In the genomic region with DNA sequence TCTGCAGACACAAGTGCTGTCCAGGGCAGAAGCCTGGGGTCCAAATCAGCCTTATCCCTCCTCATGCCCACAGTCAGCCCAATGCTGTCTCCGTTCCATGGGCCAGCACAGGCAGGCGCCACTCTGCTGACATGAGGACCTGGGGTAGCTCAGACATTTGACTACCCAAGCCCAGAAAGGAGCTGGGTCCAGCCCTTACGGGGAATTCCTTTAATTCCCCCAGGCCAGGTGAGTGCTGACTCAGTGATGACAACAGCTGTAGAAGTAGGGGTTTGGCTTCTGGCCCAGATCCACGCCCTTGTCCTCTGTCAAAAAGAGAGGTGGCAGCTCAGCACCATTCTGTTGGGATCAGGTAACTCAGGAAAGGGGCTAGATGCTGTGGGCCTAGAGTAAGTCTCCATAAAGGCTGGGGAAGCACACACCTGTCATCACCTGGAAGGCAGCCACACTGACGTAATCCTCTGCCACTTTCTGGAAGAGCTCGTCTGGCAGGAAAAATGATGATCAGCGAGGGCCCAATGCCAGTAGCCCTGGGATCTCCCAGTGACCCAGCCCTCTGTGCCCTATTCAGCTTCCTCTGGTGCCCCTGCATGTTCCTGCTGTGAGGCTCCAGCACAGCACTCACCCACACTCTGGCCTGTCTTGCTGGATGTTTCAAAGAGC, we compare ENCODE assay signal across 9 cellular contexts. TPM values are rescaled to one million over a fixed set of nuclear protein-coding genes. Genes with fewer than 3 reads are reported as not detected.
A peak's percentile ranks its signal among the peaks of the same experiment; 100 is the strongest.
DNase-seq lines count a peak whose midpoint lies in the region; ATAC-seq, FAIRE-seq and TF ChIP-seq lines count a peak whose summit lies in the region.
"Had no signal": no experiment of that assay in that cellular context is flagged by ENCODE, and none has a peak within 500 bp of the region (broad histone marks: within the 10 kb centered on the region; RNA-seq: fewer than 3 reads in every experiment).

No MANE protein-coding gene starts in this region.

- no peak overlapping the region for H2AFZ ChIP-seq in neuronal stem cell (ENCODE audit: low read length)

- H4K91ac ChIP-seq in neuronal stem cell (ENCODE audit: low read depth, low read length, poor library complexity): no peak overlapping the region

- TF ChIP-seq EP300 in ovary (IDR thresholded peaks at IDR 0.05): no peak

- FAIRE-seq in bronchial epithelial cell (lab: Jason Lieb, UNC): peak; percentile 76
- FAIRE-seq: endometrium had no signal

- H3K4ac ChIP-seq in neuronal stem cell (ENCODE audit: low read length): no peak overlapping the region

- no peak for ATAC-seq in HG03135 (IDR thresholded peaks at IDR 0.05; ENCODE audit: unreplicated experiment)

- no peak overlapping the region for H4K8ac ChIP-seq in neuronal stem cell (ENCODE audit: low read depth, low read length)

- no peak for TF ChIP-seq POLR2A in ovary (IDR thresholded peaks at IDR 0.05)

- WGBS in neuronal stem cell (ENCODE audit: extremely low coverage in 2 of 2, insufficient read length in 2 of 2, insufficient replicate concordance in 1 of 2), 2 donors: no CpG with 5 or more reads among the region's 7 CpGs
- WGBS in ovary, 3 donors: 68 to 72% (median 71%) methylated on average over 7 of the region's 7 CpGs

- peaks cover 8% of the 10 kb centered on the region for H3K79me1 ChIP-seq in neuronal stem cell (ENCODE audit: low read depth, low read length)

- TF ChIP-seq CTCF in bronchial epithelial cell (IDR thresholded peaks at IDR 0.05; ENCODE audit: insufficient read depth, low read length, severe bottlenecking) (no peak), ovary (IDR thresholded peaks at IDR 0.05) (no peak)

- no peak overlapping the region for H3K9ac ChIP-seq in neuronal stem cell (ENCODE audit: low read depth, low read length, poor library complexity)

- peaks cover 4% of the 10 kb centered on the region for H3K36me3 ChIP-seq in bronchial epithelial cell (ENCODE audit: control insufficient read depth, insufficient read depth, low read length)
- H3K36me3 ChIP-seq in neuronal stem cell (replicated peaks in 1 of 2; ENCODE audit: control insufficient read depth in 2 of 2, insufficient read depth in 2 of 2, low read length in 2 of 2): peaks cover 22 to 43% of the 10 kb centered on the region in 2 donors
- no peaks in the 10 kb centered on the region for H3K36me3 ChIP-seq in ovary

- no peak overlapping the region for H2BK120ac ChIP-seq in neuronal stem cell (ENCODE audit: low read depth, low read length)

- intact Hi-C loops in ovary (cut with DNase I): loop anchor here in 3 of 4 donors (10.0 kb wide), 1 partner anchor 187 kb away; no protein-coding TSS in a partner anchor

- no peak overlapping the region for H3K4me2 ChIP-seq in neuronal stem cell (ENCODE audit: insufficient read depth, low read length, poor library complexity, severe bottlenecking)

- peaks cover 9 to 14% of the 10 kb centered on the region in 2 donors for H3K4me1 ChIP-seq in neuronal stem cell (ENCODE audit: control insufficient read depth in 2 of 2, insufficient read depth in 1 of 2, low read depth in 1 of 2, low read length in 2 of 2)
- H3K4me1 ChIP-seq in ovary (ENCODE audit: insufficient read depth): peaks cover 16% of the 10 kb centered on the region

- DNase-seq in DMS79 (lab: John Stamatoyannopoulos, UW) (peak; percentile 81), NCI-H1105 treated with DMSO at 0.1 percent for 48 hours (lab: John Stamatoyannopoulos, UW) (peak; percentile 91), bronchial epithelial cell (ENCODE audit: low read depth) (peak; percentile 96), neuronal stem cell (ENCODE audit: low spot score) (no peak), NCI-H1930 (lab: John Stamatoyannopoulos, UW) (no peak), NCI-H1694 (lab: John Stamatoyannopoulos, UW) (no peak), ovary (no peak)

- H3K9me3 ChIP-seq in neuronal stem cell (replicated peaks in 1 of 2; ENCODE audit: control insufficient read depth in 2 of 2, insufficient read depth in 1 of 2, low read depth in 1 of 2, low read length in 2 of 2) (no peaks in the 10 kb centered on the region), ovary (no peaks in the 10 kb centered on the region)

- no peak overlapping the region for H3K4me3 ChIP-seq in bronchial epithelial cell (ENCODE audit: low read depth, low read length)
- peak overlapping the region in 1 of 2 donors; percentile 100 for H3K4me3 ChIP-seq in neuronal stem cell (ENCODE audit: low read length in 2 of 2)
- H3K4me3 ChIP-seq in ovary: no peak overlapping the region

- H3K18ac ChIP-seq in neuronal stem cell (ENCODE audit: low read length): no peak overlapping the region

- H3K23ac ChIP-seq in neuronal stem cell (ENCODE audit: low read depth, low read length, poor library complexity): peak overlapping the region; percentile 5

- no peak overlapping the region for H3K14ac ChIP-seq in neuronal stem cell (ENCODE audit: low read length)

- H2BK12ac ChIP-seq in neuronal stem cell (ENCODE audit: low read length): no peak overlapping the region

- H2BK5ac ChIP-seq in neuronal stem cell (ENCODE audit: low read length): no peak overlapping the region

- no peaks in the 10 kb centered on the region for H3K27me3 ChIP-seq in bronchial epithelial cell (ENCODE audit: control insufficient read depth, insufficient read depth, low read length)
- peaks cover 0 to 6% (median 0%) of the 10 kb centered on the region in 3 experiments for H3K27me3 ChIP-seq in neuronal stem cell (ENCODE audit: control insufficient read depth in 3 of 3, insufficient read depth in 3 of 3, low read depth in 1 of 3, low read length in 3 of 3)
- no peaks in the 10 kb centered on the region for H3K27me3 ChIP-seq in ovary

- H3K27ac ChIP-seq in neuronal stem cell (replicated peaks; ENCODE audit: low read length) (no peak overlapping the region), ovary (no peak overlapping the region)

- no peak overlapping the region for H2BK15ac ChIP-seq in neuronal stem cell (ENCODE audit: low read length)

- H2AK5ac ChIP-seq in neuronal stem cell (ENCODE audit: low read depth, low read length): no peak overlapping the region

RNA-seq across cellular contexts. Expression of a gene that starts 1.9 kb away (rescaled TPM):
- total RNA-seq in bronchial epithelial cell: 16.6 and 26.1 TPM in 2 replicates
- 18.1 TPM for polyA plus RNA-seq in neuronal stem cell (2013, experiment 1 of 2)
- polyA plus RNA-seq in neuronal stem cell (2013, experiment 2 of 2): 18.6 TPM
- total RNA-seq in ovary: 10 to 100 TPM; 23.3 to 40.4 (median 26.8) TPM
- polyA plus RNA-seq in ovary: 10 to 100 TPM; 17.0 to 40.4 TPM

RNA-seq across cellular contexts. Expression of a gene that starts 2.0 kb away (rescaled TPM):
- total RNA-seq in bronchial epithelial cell: 139 and 161 TPM in 2 replicates
- polyA plus RNA-seq in neuronal stem cell (2013, experiment 1 of 2): 147 TPM
- 145 TPM for polyA plus RNA-seq in neuronal stem cell (2013, experiment 2 of 2)
- total RNA-seq in ovary: 10 to 100 TPM; 42.8 to 96.8 (median 74.6) TPM
- polyA plus RNA-seq in ovary: 10 to 100 TPM; 65.0 to 77.6 TPM

RNA-seq across cellular contexts. Expression of a gene that starts 10.1 kb away (rescaled TPM):
- 0.53 and 1.5 TPM in 2 replicates for total RNA-seq in bronchial epithelial cell
- 32.1 TPM for polyA plus RNA-seq in neuronal stem cell (2013, experiment 1 of 2)
- 29.6 TPM for polyA plus RNA-seq in neuronal stem cell (2013, experiment 2 of 2)
- 1 to 10 TPM; 3.2 to 9.8 (median 6.2) TPM for total RNA-seq in ovary
- polyA plus RNA-seq in ovary: 1 to 10 TPM in 1 of 2 donors, under 1 TPM in 1; 0.30 to 6.0 TPM

RNA-seq across cellular contexts. Expression of a gene that starts 49.8 kb away (rescaled TPM):
- 362 and 444 TPM in 2 replicates for total RNA-seq in bronchial epithelial cell
- 131 TPM for polyA plus RNA-seq in neuronal stem cell (2013, experiment 1 of 2)
- polyA plus RNA-seq in neuronal stem cell (2013, experiment 2 of 2): 132 TPM
- total RNA-seq in ovary: 100 to 1,000 TPM in 2 of 7 donors, 10 to 100 TPM in 5; 63.5 to 154 (median 93.5) TPM
- 100 to 1,000 TPM in 1 of 2 donors, 10 to 100 TPM in 1; 85.0 to 142 TPM for polyA plus RNA-seq in ovary

RNA-seq across cellular contexts. Expression of a gene that starts 56.1 kb away (rescaled TPM):
- total RNA-seq in bronchial epithelial cell: 6.8 and 8.4 TPM in 2 replicates
- polyA plus RNA-seq in neuronal stem cell (2013, experiment 1 of 2): 26.4 TPM
- polyA plus RNA-seq in neuronal stem cell (2013, experiment 2 of 2): 20.9 TPM
- 10 to 100 TPM in 1 of 7 donors, 1 to 10 TPM in 6; 4.0 to 27.0 (median 8.0) TPM for total RNA-seq in ovary
- polyA plus RNA-seq in ovary: 1 to 10 TPM in 1 of 2 donors, under 1 TPM in 1; 0.73 to 6.2 TPM

Comparison
In these comparisons a context has a peak if more than half of its experiments do, and no peak if none do; other contexts are left out.
1. DNase-seq: peak in DMS79 (single experiment), NCI-H1105 treated with DMSO at 0.1 percent for 48 hours (single experiment) and bronchial epithelial cell (single experiment); none in neuronal stem cell (single experiment), NCI-H1930 (0 of 2), NCI-H1694 (single experiment) and ovary (0 of 5).